Comparison of ENCODE assay signal across 20 cellular contexts in the genomic region with DNA sequence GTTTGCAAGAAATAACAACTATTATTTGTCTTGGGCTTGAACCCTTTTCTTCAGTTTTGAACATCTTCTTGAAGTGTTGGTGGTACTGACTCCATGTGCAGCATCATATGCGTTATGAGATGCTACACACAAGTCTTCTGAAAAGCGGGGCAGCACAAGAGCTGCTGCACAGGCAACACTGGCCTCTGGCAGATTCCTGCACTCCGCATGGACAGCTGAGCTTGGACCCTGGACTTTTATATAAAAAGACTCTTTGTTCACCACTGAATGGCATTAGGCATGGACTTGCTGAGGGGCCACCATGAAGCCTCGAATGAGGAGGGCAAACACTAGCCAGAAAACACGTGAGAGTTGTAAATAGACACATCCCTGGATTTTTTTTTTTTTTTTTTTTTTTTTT.
DNase-seq lines count a peak whose midpoint lies in the region; ATAC-seq, FAIRE-seq and TF ChIP-seq lines count a peak whose summit lies in the region.
"Had no signal": no experiment of that assay in that cellular context is flagged by ENCODE, and none has a peak within 500 bp of the region (broad histone marks: within the 10 kb centered on the region; RNA-seq: fewer than 3 reads in every experiment).

No MANE protein-coding gene starts in this region.

- no peak for TF ChIP-seq RAD21 in HepG2 (CRISPR knock-in tag; IDR thresholded peaks at IDR 0.05)

- FAIRE-seq in HepG2 (lab: Jason Lieb, UNC) = no peak
- FAIRE-seq: G401.6, HTR-8/SVneo had no signal

- in situ Hi-C loops in HepG2 (cut with HindIII; ENCODE audit: extremely low pct_ligation_motif_present, low pct_unique_long_range_greater_than_20kb) = no loop called here

- TF ChIP-seq POLR2A in HepG2 (IDR thresholded peaks at IDR 0.05; ENCODE audit: insufficient read depth in 1 of 2, low read depth in 2 of 2, low read length in 2 of 2) (no peak), right lobe of liver (IDR thresholded peaks at IDR 0.05) (no peak)

- H3K27ac ChIP-seq in HepG2 (ENCODE audit: extremely low read length, insufficient read depth, low read length) (no peak overlapping the region), right lobe of liver (no peak overlapping the region)
- H3K27ac ChIP-seq: 22Rv1 had no signal

- no peak overlapping the region for H2AFZ ChIP-seq in HepG2 (ENCODE audit: low read length)

- H3K27me3 ChIP-seq in HepG2 (ENCODE audit: control insufficient read depth in 1 of 2, insufficient read depth in 2 of 2, low read length in 2 of 2) (no peaks in the 10 kb centered on the region), right lobe of liver (no peaks in the 10 kb centered on the region)

- no peaks in the 10 kb centered on the region for H3K79me2 ChIP-seq in HepG2 (ENCODE audit: insufficient read depth, low read length)

- H3K4me1 ChIP-seq in HepG2 (ENCODE audit: insufficient read depth, low read length) = no peaks in the 10 kb centered on the region
- H3K4me1 ChIP-seq in right lobe of liver = peaks cover 0 to 29% (median 0%) of the 10 kb centered on the region in 4 donors

- POLR2A ChIA-PET in HepG2 (lab: Yijun Ruan, JAX) (no interaction called here), HEK293T (lab: Yijun Ruan, JAX) (no interaction called here)

- TF ChIP-seq EP300 in HepG2 (IDR thresholded peaks at IDR 0.05; ENCODE audit: low read depth in 2 of 2, low read length in 2 of 2) (no peak), HepG2 (CRISPR knock-in tag; IDR thresholded peaks at IDR 0.05; ENCODE audit: borderline replicate concordance) (no peak)

- H3K4me2 ChIP-seq in HepG2 (ENCODE audit: low read depth, low read length) = no peak overlapping the region

- H4K20me1 ChIP-seq in HepG2 (ENCODE audit: insufficient read depth, low read length) = no peaks in the 10 kb centered on the region

- H3K9ac ChIP-seq in HepG2 (ENCODE audit: insufficient read depth, low read depth, low read length) = no peak overlapping the region

- peak; percentile 54 for ATAC-seq in HepG2
- no peak for ATAC-seq in right lobe of liver
- ATAC-seq in GM19397 (IDR thresholded peaks at IDR 0.05; ENCODE audit: unreplicated experiment) = no peak
- ATAC-seq in HG02571 (IDR thresholded peaks at IDR 0.05; ENCODE audit: unreplicated experiment) = no peak
- ATAC-seq: PC-3 had no signal

- no TSS peak for BruUV-seq in HepG2 (replicated peaks; lab: Mats Ljungman, UMichigan)

- no peak for TF ChIP-seq CTCF in HepG2 (CRISPR knock-in tag; IDR thresholded peaks at IDR 0.05)
- TF ChIP-seq CTCF in right lobe of liver (IDR thresholded peaks at IDR 0.05) = no peak

- H3K36me3 ChIP-seq in HepG2 (replicated peaks in 1 of 2; ENCODE audit: control insufficient read depth in 1 of 2, insufficient read depth in 2 of 2, low read length in 2 of 2) (no peaks in the 10 kb centered on the region), right lobe of liver (no peaks in the 10 kb centered on the region)

- intact Hi-C loops in HepG2 (cut with micrococcal nuclease; ENCODE audit: unreplicated experiment) = no loop called here
- intact Hi-C loops in right lobe of liver (cut with DNase I) = no loop called here

- H3K9me3 ChIP-seq in HepG2 (ENCODE audit: low read length) (peaks cover 3% of the 10 kb centered on the region; the same call in 1 of the 2 replicates), right lobe of liver (no peaks in the 10 kb centered on the region)

- 4% methylated on average over 5 of the region's 5 CpGs for WGBS in HepG2 (ENCODE audit: low lambda C conversion rate)
- WGBS in right lobe of liver (ENCODE audit: insufficient coverage, low coverage, low lambda C conversion rate, missing lambda C conversion rate) = 66% methylated on average over 4 of the region's 5 CpGs

- CTCF ChIA-PET in HepG2 (lab: Yijun Ruan, JAX; ENCODE audit: low intra/inter-chr PET ratio, low total read pairs) = no interaction called here
- CTCF ChIA-PET in HEK293T (lab: Yijun Ruan, JAX) = no interaction called here

- H3K4me3 ChIP-seq in HepG2 (replicated peaks in 1 of 3; ENCODE audit: insufficient read depth in 1 of 3, low read depth in 2 of 3, low read length in 3 of 3) = no peak overlapping the region
- H3K4me3 ChIP-seq in right lobe of liver = no peak overlapping the region

- DNase-seq in HepG2 (ENCODE audit: low spot score) = peak; percentile 35
- no peak for DNase-seq in right lobe of liver
- DNase-seq in hippocampal formation (lab: John Stamatoyannopoulos, UW) = peak; percentile 44 to 52
- DNase-seq in nucleus accumbens (lab: John Stamatoyannopoulos, UW) = peak in 30 of 56 donors; percentile 9 to 56 (median 32)
- DNase-seq in HEK293T (ENCODE audit: extremely low spot score) = no peak
- DNase-seq in ecto neural progenitor cell (ENCODE audit: low spot score) = no peak
- DNase-seq: COR-L47, H9, Karpas-422, NCI-H1417 treated with DMSO at 0.1 percent for 48 hours, NCI-H1930, NCI-H345, NCI-H524 treated with DMSO at 0.1 percent for 48 hours, PC-3, RPMI8226 had no signal

TF ChIP-seq in HepG2, 621 proteins besides CTCF, POLR2A, EP300 and RAD21 (continues in another document):
- TF ChIP-seq GLI4 (CRISPR knock-in tag; IDR thresholded peaks at IDR 0.05; ENCODE audit: borderline replicate concordance) (no peak), MYNN (CRISPR knock-in tag; IDR thresholded peaks at IDR 0.05; ENCODE audit: low read depth) (no peak), CSRNP1 (CRISPR knock-in tag; IDR thresholded peaks at IDR 0.05) (no peak), RARA (CRISPR knock-in tag; IDR thresholded peaks at IDR 0.05) (no peak), ZNF879 (CRISPR knock-in tag; IDR thresholded peaks at IDR 0.05) (no peak), MAFK (conservative IDR thresholded peaks at IDR 0.05 in 1 of 2, IDR thresholded peaks at IDR 0.05 in 1 of 2; ENCODE audit: low read length in 2 of 2) (no peak), CC2D1A (CRISPR knock-in tag; IDR thresholded peaks at IDR 0.05) (no peak)
- TF ChIP-seq, protein P1, sequence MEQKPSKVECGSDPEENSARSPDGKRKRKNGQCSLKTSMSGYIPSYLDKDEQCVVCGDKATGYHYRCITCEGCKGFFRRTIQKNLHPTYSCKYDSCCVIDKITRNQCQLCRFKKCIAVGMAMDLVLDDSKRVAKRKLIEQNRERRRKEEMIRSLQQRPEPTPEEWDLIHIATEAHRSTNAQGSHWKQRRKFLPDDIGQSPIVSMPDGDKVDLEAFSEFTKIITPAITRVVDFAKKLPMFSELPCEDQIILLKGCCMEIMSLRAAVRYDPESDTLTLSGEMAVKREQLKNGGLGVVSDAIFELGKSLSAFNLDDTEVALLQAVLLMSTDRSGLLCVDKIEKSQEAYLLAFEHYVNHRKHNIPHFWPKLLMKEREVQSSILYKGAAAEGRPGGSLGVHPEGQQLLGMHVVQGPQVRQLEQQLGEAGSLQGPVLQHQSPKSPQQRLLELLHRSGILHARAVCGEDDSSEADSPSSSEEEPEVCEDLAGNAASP (CRISPR knock-in tag; IDR thresholded peaks at IDR 0.05; ENCODE audit: borderline replicate concordance) = no peak

TF ChIP-seq in HEK293T, 16 proteins besides CTCF, POLR2A, EP300 and RAD21:
- TF ChIP-seq ZNF384 (IDR thresholded peaks at IDR 0.05) = no peak
- no peak for TF ChIP-seq CTBP1 (IDR thresholded peaks at IDR 0.05; ENCODE audit: borderline replicate concordance)
- TF ChIP-seq NFRKB (IDR thresholded peaks at IDR 0.05) = no peak
- TF ChIP-seq ARNT (IDR thresholded peaks at IDR 0.05) = no peak
- TF ChIP-seq HDGF (IDR thresholded peaks at IDR 0.05; ENCODE audit: borderline replicate concordance) = no peak
- TF ChIP-seq ELF4 (IDR thresholded peaks at IDR 0.05) = no peak
- TF ChIP-seq BHLHE40 (IDR thresholded peaks at IDR 0.05; ENCODE audit: borderline replicate concordance) = no peak
- TF ChIP-seq FOXA1 (IDR thresholded peaks at IDR 0.05) = no peak
- no peak for TF ChIP-seq L3MBTL2 (conservative IDR thresholded peaks at IDR 0.05)
- TF ChIP-seq FOXK2 (IDR thresholded peaks at IDR 0.05) = no peak

Comparison
In these comparisons a context has a peak if more than half of its experiments do, and no peak if none do; other contexts are left out.
1. DNase-seq: peak in HepG2 (single experiment), hippocampal formation (2 of 2) and nucleus accumbens (30 of 56); none in right lobe of liver (0 of 3), HEK293T (single experiment) and ecto neural progenitor cell (single experiment).